32 cellular contexts compared by ENCODE assay signal in the genomic region with DNA sequence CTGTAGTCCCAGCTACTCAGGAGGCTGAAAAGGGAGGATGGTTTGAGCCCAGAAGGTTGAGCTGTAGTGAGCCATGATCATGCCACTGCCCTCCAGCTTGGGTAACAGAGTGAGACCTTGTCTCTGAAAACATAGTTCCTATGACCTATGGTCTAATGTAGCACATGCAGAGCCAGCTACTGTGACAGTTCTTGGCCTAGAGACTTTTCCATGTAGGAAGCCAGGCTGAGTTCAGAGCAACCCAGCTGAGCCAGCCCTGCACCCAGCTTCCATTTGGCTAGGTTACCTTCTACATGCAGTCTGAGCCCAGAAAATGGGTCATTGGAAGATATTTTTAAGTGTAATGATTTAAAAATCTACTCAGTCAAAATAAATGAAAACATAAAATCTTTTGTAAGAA.
"Had no signal": no experiment of that assay in that cellular context is flagged by ENCODE, and none has a peak within 500 bp of the region (broad histone marks: within the 10 kb centered on the region; RNA-seq: fewer than 3 reads in every experiment).

No MANE protein-coding gene starts in this region.

- H3K27ac ChIP-seq: adrenal gland, body of pancreas, esophagus muscularis mucosa, gastroesophageal sphincter, WERI-Rb-1 had no signal

- H3K4me3 Mint-ChIP-seq: activated B cell treated with CpG ODN at 0.5 μM for 24 hours; activated CD8-positive, alpha-beta T cell treated with anti-CD3 and anti-CD28 coated beads for 36 hours; activated naive CD4-positive, alpha-beta T cell treated with anti-CD3 and anti-CD28 coated beads for 36 hours; activated naive CD4-positive, alpha-beta T cell treated with anti-CD3 and anti-CD28 coated beads, Interleukin-2, amount 50 U/mL, for 24 hours; activated naive CD8-positive, alpha-beta T cell treated with anti-CD3 and anti-CD28 coated beads for 36 hours; activated naive CD8-positive, alpha-beta T cell treated with anti-CD3 and anti-CD28 coated beads, Interleukin-2, amount 50 U/mL, for 24 hours; activated T-cell treated with anti-CD3 and anti-CD28 coated beads, Interleukin-2, amount 50 U/mL, for 4 hours; effector memory CD8-positive, alpha-beta T cell; T-helper 17 cell; T-helper 2 cell treated with Interferon-gamma antibody and Interleukin-4, amounts not matched to agents 5 μg/mL and 100 μg/mL, for 36 hours had no signal

- H3K4me3 ChIP-seq: adrenal gland, body of pancreas, esophagus muscularis mucosa, gastroesophageal sphincter had no signal

- H3K4me1 ChIP-seq: adrenal gland, body of pancreas, esophagus muscularis mucosa had no signal

- H3K27me3 Mint-ChIP-seq: activated B cell treated with CpG ODN at 0.5 μM for 24 hours; activated naive CD8-positive, alpha-beta T cell treated with anti-CD3 and anti-CD28 coated beads, Interleukin-2, amount 50 U/mL, for 24 hours had no signal

- H3K27me3 ChIP-seq: adrenal gland, body of pancreas, esophagus muscularis mucosa, gastroesophageal sphincter had no signal

- H3K36me3 ChIP-seq: adrenal gland, esophagus muscularis mucosa, gastroesophageal sphincter, WERI-Rb-1 had no signal

- ATAC-seq: activated CD4-positive, CD25-positive, alpha-beta regulatory T cell treated with anti-CD3 and anti-CD28 coated beads, Interleukin-2, amount 50 U/mL, for 24 hours; activated CD8-positive, alpha-beta T cell treated with anti-CD3 and anti-CD28 coated beads for 36 hours; activated naive CD8-positive, alpha-beta T cell treated with anti-CD3 and anti-CD28 coated beads, Interleukin-2, amount 50 U/mL, for 24 hours; activated T-cell treated with anti-CD3 and anti-CD28 coated beads, Interleukin-2, amount 50 U/mL, for 4 hours; body of pancreas; effector memory CD8-positive, alpha-beta T cell; gastroesophageal sphincter; T-helper 17 cell had no signal

- H3K9me3 ChIP-seq: adrenal gland, body of pancreas, esophagus muscularis mucosa, gastroesophageal sphincter had no signal

- H3K4me1 Mint-ChIP-seq: activated B cell treated with CpG ODN at 0.5 μM for 24 hours; activated naive CD4-positive, alpha-beta T cell treated with anti-CD3 and anti-CD28 coated beads, Interleukin-2, amount 50 U/mL, for 24 hours; activated naive CD8-positive, alpha-beta T cell treated with anti-CD3 and anti-CD28 coated beads for 36 hours; activated naive CD8-positive, alpha-beta T cell treated with anti-CD3 and anti-CD28 coated beads, Interleukin-2, amount 50 U/mL, for 24 hours; T-helper 17 cell had no signal

- H3K9me3 Mint-ChIP-seq: activated B cell treated with CpG ODN at 0.5 μM for 24 hours; activated CD8-positive, alpha-beta T cell treated with anti-CD3 and anti-CD28 coated beads for 36 hours; activated naive CD4-positive, alpha-beta T cell treated with anti-CD3 and anti-CD28 coated beads for 36 hours; activated naive CD4-positive, alpha-beta T cell treated with anti-CD3 and anti-CD28 coated beads, Interleukin-2, amount 50 U/mL, for 24 hours; activated naive CD8-positive, alpha-beta T cell treated with anti-CD3 and anti-CD28 coated beads for 36 hours; activated naive CD8-positive, alpha-beta T cell treated with anti-CD3 and anti-CD28 coated beads, Interleukin-2, amount 50 U/mL, for 24 hours; activated T-cell treated with anti-CD3 and anti-CD28 coated beads, Interleukin-2, amount 50 U/mL, for 4 hours; activated T-helper 2 cell treated with anti-CD3 and anti-CD28 coated beads, Interferon-gamma antibody, Interleukin-2, Interleukin-4, amounts not matched to agents 10 μg/mL and 5 μg/mL and 100 μg/mL, durations not matched to agents 14 hours and 24 hours and 36 hours; effector memory CD8-positive, alpha-beta T cell; T-helper 2 cell treated with Interferon-gamma antibody and Interleukin-4, amounts not matched to agents 5 μg/mL and 100 μg/mL, for 36 hours had no signal

- H3K27ac Mint-ChIP-seq: activated B cell treated with CpG ODN at 0.5 μM for 24 hours; activated CD8-positive, alpha-beta T cell treated with anti-CD3 and anti-CD28 coated beads for 36 hours; activated naive CD4-positive, alpha-beta T cell treated with anti-CD3 and anti-CD28 coated beads for 36 hours; activated naive CD4-positive, alpha-beta T cell treated with anti-CD3 and anti-CD28 coated beads, Interleukin-2, amount 50 U/mL, for 24 hours; activated naive CD8-positive, alpha-beta T cell treated with anti-CD3 and anti-CD28 coated beads for 36 hours; activated naive CD8-positive, alpha-beta T cell treated with anti-CD3 and anti-CD28 coated beads, Interleukin-2, amount 50 U/mL, for 24 hours; activated T-helper 2 cell treated with anti-CD3 and anti-CD28 coated beads, Interferon-gamma antibody, Interleukin-2, Interleukin-4, amounts not matched to agents 10 μg/mL and 5 μg/mL and 100 μg/mL, durations not matched to agents 14 hours and 24 hours and 36 hours; effector memory CD8-positive, alpha-beta T cell; T-helper 17 cell; T-helper 2 cell treated with Interferon-gamma antibody and Interleukin-4, amounts not matched to agents 5 μg/mL and 100 μg/mL, for 36 hours had no signal

- H3K36me3 Mint-ChIP-seq: activated naive CD4-positive, alpha-beta T cell treated with anti-CD3 and anti-CD28 coated beads, Interleukin-2, amount 50 U/mL, for 24 hours; activated naive CD8-positive, alpha-beta T cell treated with anti-CD3 and anti-CD28 coated beads for 36 hours had no signal

- DNase-seq: activated B cell treated with CpG ODN at 0.5 μM for 24 hours; activated CD4-positive, alpha-beta T cell treated with anti-CD3 and anti-CD28 coated beads for 48 hours; activated CD4-positive, alpha-beta T cell treated with anti-CD3 and anti-CD28 coated beads, Interleukin-2, amount 50 U/mL, for 1 hour; activated CD4-positive, alpha-beta T cell treated with anti-CD3 and anti-CD28 coated beads, Interleukin-2, amount 50 U/mL, for 48 hours; activated CD8-positive, alpha-beta memory T cell treated with anti-CD3 and anti-CD28 coated beads for 24 hours; activated CD8-positive, alpha-beta T cell treated with anti-CD3 and anti-CD28 coated beads for 36 hours; activated effector memory CD4-positive, alpha-beta T cell treated with anti-CD3 and anti-CD28 coated beads, Interleukin-2, amount 50 U/mL, for 16 hours; activated naive CD4-positive, alpha-beta T cell treated with anti-CD3 and anti-CD28 coated beads for 36 hours; activated naive CD8-positive, alpha-beta T cell treated with anti-CD3 and anti-CD28 coated beads for 36 hours; activated naive CD8-positive, alpha-beta T cell treated with anti-CD3 and anti-CD28 coated beads, Interleukin-2, amount 50 U/mL, for 24 hours; activated T-cell treated with anti-CD3 and anti-CD28 coated beads, Interleukin-2, amount 50 U/mL, for 4 hours; adrenal gland; amygdala; aorta; body of pancreas; caudate nucleus; cortex of kidney; dermis blood vessel endothelial cell; effector CD4-positive, alpha-beta T cell; effector memory CD8-positive, alpha-beta T cell; erythroblast; foreskin melanocyte; T-helper 1 cell; T-helper 17 cell; T1000; WERI-Rb-1 had no signal
